Comparison of ENCODE assay signal across 8 cellular contexts in genomic region chr19:40691421-40692211, GRCh38. TPM values are rescaled to one million over a fixed set of nuclear protein-coding genes. Genes with fewer than 3 reads are reported as not detected.
DNase-seq lines count a peak whose midpoint lies in the region; ATAC-seq and TF ChIP-seq lines count a peak whose summit lies in the region.

No MANE protein-coding gene starts in this region.

- WGBS in tibial nerve, 2 donors, result 52 to 58% methylated on average over 16 to 21 of the region's 24 CpGs
- 51% methylated on average over 3 of the region's 24 CpGs for whole genome bisulfite sequencing in right lobe of liver (ENCODE audit: insufficient coverage, low coverage, low lambda C conversion rate, missing lambda C conversion rate)

- H3K9me3 Mint-ChIP-seq in MCF 10A (ENCODE audit: unreplicated experiment) (no peaks in the 10 kb centered on the region), WTC11 (no peaks in the 10 kb centered on the region), progenitor cell of endocrine pancreas (ENCODE audit: low read depth) (no peaks in the 10 kb centered on the region)

- H3K36me3 Mint-ChIP-seq in MCF 10A (ENCODE audit: insufficient read depth, unreplicated experiment) (peaks cover 7% of the 10 kb centered on the region), WTC11 (peaks cover 8% of the 10 kb centered on the region), progenitor cell of endocrine pancreas (ENCODE audit: insufficient read depth) (peaks cover 8% of the 10 kb centered on the region)

- peak overlapping the region; percentile 87; the same call in 1 of the 2 replicates for H3K9ac ChIP-seq in iPS-20b (ENCODE audit: low read depth, low read length)

- DNase-seq in breast epithelium (ENCODE audit: low spot score in 2 of 2), result no peak
- no peak for DNase-seq in MCF 10A (ENCODE audit: unreplicated experiment)
- no peak for DNase-seq in WTC11 (ENCODE audit: low spot score)
- DNase-seq in tibial nerve (ENCODE audit: low spot score in 2 of 2), result no peak
- no peak for DNase-seq in progenitor cell of endocrine pancreas (ENCODE audit: low spot score, unreplicated experiment)
- no peak for DNase-seq in right lobe of liver

- H3K4me1 ChIP-seq in breast epithelium, result peaks cover 5 to 6% of the 10 kb centered on the region in 2 donors
- peaks cover 3% of the 10 kb centered on the region; the same call in 1 of the 2 replicates for H3K4me1 ChIP-seq in iPS-20b (ENCODE audit: insufficient read depth, low read length)
- H3K4me1 ChIP-seq in tibial nerve, result peaks cover 0 to 42% (median 28%) of the 10 kb centered on the region in 4 donors
- H3K4me1 ChIP-seq in right lobe of liver, result peaks cover 0 to 9% (median 0%) of the 10 kb centered on the region in 4 donors

- H3K27ac Mint-ChIP-seq in MCF 10A (ENCODE audit: low read depth, unreplicated experiment) (no peak overlapping the region), WTC11 (no peak overlapping the region), progenitor cell of endocrine pancreas (no peak overlapping the region)

- CTCF ChIA-PET in MCF 10A (lab: Yijun Ruan, JAX), result interaction anchor here (0.6 to 1.1 kb wide), 4 partner anchors 16 to 114 kb away, joined by 3 to 4 read pairs (median 3); no protein-coding TSS in a partner anchor
- CTCF ChIA-PET in WTC11 (lab: Charles Lee), result interaction anchor here (0.6 to 4.2 kb wide), 10 partner anchors 8 to 966 kb away, joined by 3 to 41 read pairs (median 5); partner anchors contain the start of genes COQ8B, EGLN2 and ITPKC

- H3K9me3 ChIP-seq in breast epithelium (no peaks in the 10 kb centered on the region), iPS-20b (ENCODE audit: insufficient read depth, low read depth, low read length) (no peaks in the 10 kb centered on the region), tibial nerve (no peaks in the 10 kb centered on the region), right lobe of liver (no peaks in the 10 kb centered on the region)

- H3K27me3 ChIP-seq in breast epithelium (no peaks in the 10 kb centered on the region), iPS-20b (ENCODE audit: insufficient read depth, low read length) (no peaks in the 10 kb centered on the region), tibial nerve (no peaks in the 10 kb centered on the region), right lobe of liver (no peaks in the 10 kb centered on the region)

- peak overlapping the region; percentile 87 to 91 for H3K27ac ChIP-seq in breast epithelium
- H3K27ac ChIP-seq in iPS-20b (ENCODE audit: low read length), result no peak overlapping the region
- peak overlapping the region; percentile 91 to 98 (median 94) for H3K27ac ChIP-seq in tibial nerve
- H3K27ac ChIP-seq in right lobe of liver, result no peak overlapping the region

- BruUV-seq in MCF 10A (replicated peaks; lab: Mats Ljungman, UMichigan), result no TSS peak

- no peaks in the 10 kb centered on the region for H3K4me1 Mint-ChIP-seq in MCF 10A (ENCODE audit: insufficient read depth, unreplicated experiment)
- H3K4me1 Mint-ChIP-seq in WTC11, result peaks cover 6% of the 10 kb centered on the region
- no peaks in the 10 kb centered on the region for H3K4me1 Mint-ChIP-seq in progenitor cell of endocrine pancreas (ENCODE audit: low read depth)

- POLR2A ChIA-PET in MCF 10A (lab: Yijun Ruan, JAX) (interaction anchor here (1.0 to 2.0 kb wide), 11 partner anchors 8 to 248 kb away, joined by 3 to 21 read pairs (median 5); partner anchors contain the start of genes ACTMAP, COQ8B, ITPKC and RAB4B), WTC11 (lab: Charles Lee) (interaction anchor here (0.5 to 2.0 kb wide), 9 partner anchors 11 to 1783 kb away, joined by 3 to 10 read pairs (median 4); partner anchors contain the start of genes ACTMAP, COQ8B, ITPKC and RAB4B)

- no peak for TF ChIP-seq CTCF in breast epithelium (IDR thresholded peaks at IDR 0.05)
- no peak for TF ChIP-seq CTCF in MCF 10A (IDR thresholded peaks at IDR 0.05; ENCODE audit: unreplicated experiment)
- TF ChIP-seq CTCF in WTC11 (IDR thresholded peaks at IDR 0.05), result no peak
- TF ChIP-seq CTCF in tibial nerve (IDR thresholded peaks at IDR 0.05), result no peak
- TF ChIP-seq CTCF in progenitor cell of endocrine pancreas (IDR thresholded peaks at IDR 0.05; ENCODE audit: unreplicated experiment), result no peak
- no peak for TF ChIP-seq CTCF in right lobe of liver (IDR thresholded peaks at IDR 0.05)

- no peaks in the 10 kb centered on the region for H3K36me3 ChIP-seq in breast epithelium
- H3K36me3 ChIP-seq in iPS-20b (ENCODE audit: insufficient read depth, low read depth, low read length), result peaks cover 14% of the 10 kb centered on the region
- H3K36me3 ChIP-seq in tibial nerve, result peaks cover 0 to 50% (median 2%) of the 10 kb centered on the region in 3 donors
- peaks cover 0 to 7% (median 0%) of the 10 kb centered on the region in 4 donors for H3K36me3 ChIP-seq in right lobe of liver

- H3K4me3 Mint-ChIP-seq in MCF 10A (ENCODE audit: unreplicated experiment), result no peak overlapping the region
- H3K4me3 Mint-ChIP-seq in WTC11, result peak overlapping the region; percentile 86
- H3K4me3 Mint-ChIP-seq in progenitor cell of endocrine pancreas (ENCODE audit: low read depth), result no peak overlapping the region

- TF ChIP-seq POLR2A in breast epithelium (IDR thresholded peaks at IDR 0.05) (no peak), tibial nerve (IDR thresholded peaks at IDR 0.05) (no peak), right lobe of liver (IDR thresholded peaks at IDR 0.05) (no peak)

- intact Hi-C loops in breast epithelium (cut with DNase I; ENCODE audit: low total_unique reads), result no loop called here
- intact Hi-C loops in MCF 10A (cut with micrococcal nuclease), result loop anchor here (1.0 kb wide), 1 partner anchor 60 kb away; the partner anchor contains the start of gene SNRPA
- intact Hi-C loops in right lobe of liver (cut with DNase I), result no loop called here

- ATAC-seq in WTC11 (peak; percentile 19), HG03354 (IDR thresholded peaks at IDR 0.05; ENCODE audit: poor library complexity, severe bottlenecking, unreplicated experiment) (no peak), right lobe of liver (no peak)

- no peak for TF ChIP-seq EP300 in tibial nerve (IDR thresholded peaks at IDR 0.05)

- H3K27me3 Mint-ChIP-seq in MCF 10A (ENCODE audit: insufficient read depth, unreplicated experiment), result no peaks in the 10 kb centered on the region
- H3K27me3 Mint-ChIP-seq in WTC11 (ENCODE audit: low read depth), result no peaks in the 10 kb centered on the region
- H3K27me3 Mint-ChIP-seq in progenitor cell of endocrine pancreas, result no peaks in the 10 kb centered on the region

- H3K4me3 ChIP-seq in breast epithelium, result peak overlapping the region in 2 of 3 donors; percentile 81 to 94
- H3K4me3 ChIP-seq in iPS-20b (ENCODE audit: low read length), result peak overlapping the region; percentile 73; the same call in 1 of the 2 replicates
- H3K4me3 ChIP-seq in tibial nerve, result peak overlapping the region in 3 of 4 donors; percentile 47 to 100 (median 95)
- no peak overlapping the region for H3K4me3 ChIP-seq in right lobe of liver

TF ChIP-seq in WTC11, 78 proteins besides CTCF, POLR2A, EP300 and RAD21 (continues in another document):
- TF ChIP-seq NFE2L1 (CRISPR knock-in tag; IDR thresholded peaks at IDR 0.05) (0 out of 2 replicates have a peak, but pooled peaks have one; percentile 5), ZNF121 (CRISPR knock-in tag; IDR thresholded peaks at IDR 0.05) (no peak), RELA (CRISPR knock-in tag; IDR thresholded peaks at IDR 0.05; ENCODE audit: borderline replicate concordance) (no peak), NR2C2 (CRISPR knock-in tag; IDR thresholded peaks at IDR 0.05) (no peak), TCF7 (CRISPR knock-in tag; IDR thresholded peaks at IDR 0.05; ENCODE audit: low read depth) (no peak), IRF2 (CRISPR knock-in tag; IDR thresholded peaks at IDR 0.05; ENCODE audit: borderline replicate concordance, low read depth) (no peak), ATF2 (CRISPR knock-in tag; IDR thresholded peaks at IDR 0.05; ENCODE audit: borderline replicate concordance, low read depth) (no peak), EMX1 (CRISPR knock-in tag; IDR thresholded peaks at IDR 0.05) (no peak)

RNA-seq across cellular contexts. Expression of gene NUMBL, which starts 1.2 kb away (rescaled TPM):
- 10 to 100 TPM; 24.6 to 34.7 (median 30.9) TPM for total RNA-seq in breast epithelium
- 18.4 and 21.1 TPM in 2 replicates for total RNA-seq in MCF 10A (2022)
- 30.3 to 38.6 TPM (median 34.9 TPM) in 3 replicates for total RNA-seq in WTC11 (2021)
- 100 to 1,000 TPM; 203 to 284 (median 251) TPM for total RNA-seq in tibial nerve
- 14.6 and 20.9 TPM in 2 replicates for total RNA-seq in progenitor cell of endocrine pancreas
- 10 to 100 TPM in 3 of 6 experiments, 1 to 10 TPM in 3; 6.1 to 19.6 (median 10.5) TPM for total RNA-seq in right lobe of liver

RNA-seq across cellular contexts. Expression of gene COQ8B, which starts 25.1 kb away (rescaled TPM):
- 10 to 100 TPM; 28.2 to 50.8 (median 45.7) TPM for total RNA-seq in breast epithelium
- total RNA-seq in MCF 10A (2022), result 41.7 and 46.7 TPM in 2 replicates
- total RNA-seq in WTC11 (2021), result 55.6 to 62.9 TPM (median 59.9 TPM) in 3 replicates
- total RNA-seq in tibial nerve, result 10 to 100 TPM; 71.0 to 88.6 (median 84.3) TPM
- total RNA-seq in progenitor cell of endocrine pancreas, result 55.8 and 58.6 TPM in 2 replicates
- total RNA-seq in right lobe of liver, result 10 to 100 TPM; 15.1 to 30.6 (median 25.6) TPM

RNA-seq across cellular contexts. Expression of gene ITPKC, which starts 25.3 kb away (rescaled TPM):
- 10 to 100 TPM; 41.8 to 71.6 (median 55.1) TPM for total RNA-seq in breast epithelium
- total RNA-seq in MCF 10A (2022), result 27.1 and 33.2 TPM in 2 replicates
- total RNA-seq in WTC11 (2021), result 10.4 to 13.8 TPM (median 10.6 TPM) in 3 replicates
- 100 to 1,000 TPM in 1 of 4 donors, 10 to 100 TPM in 3; 72.0 to 114 (median 90.9) TPM for total RNA-seq in tibial nerve
- 20.1 and 20.7 TPM in 2 replicates for total RNA-seq in progenitor cell of endocrine pancreas
- total RNA-seq in right lobe of liver, result 10 to 100 TPM in 3 of 6 experiments, 1 to 10 TPM in 3; 6.8 to 19.7 (median 11.1) TPM

RNA-seq across cellular contexts. Expression of gene ACTMAP, which starts 58.7 kb away (rescaled TPM):
- total RNA-seq in breast epithelium (1 to 10 TPM; 2.6 to 3.2 (median 2.9) TPM), MCF 10A (2022) (19.3 and 21.2 TPM in 2 replicates), WTC11 (2021) (29.6 to 42.4 TPM (median 40.2 TPM) in 3 replicates), tibial nerve (1 to 10 TPM; 2.5 to 7.1 (median 4.3) TPM), progenitor cell of endocrine pancreas (21.1 and 22.5 TPM in 2 replicates), right lobe of liver (10 to 100 TPM in 2 of 6 experiments, 1 to 10 TPM in 4; 2.9 to 11.2 (median 4.4) TPM)

RNA-seq across cellular contexts. Expression of gene SNRPA, which starts 59.4 kb away (rescaled TPM):
- total RNA-seq in breast epithelium (10 to 100 TPM; 41.6 to 52.8 (median 52.1) TPM), MCF 10A (2022) (108 and 160 TPM in 2 replicates), WTC11 (2021) (215 to 227 TPM (median 218 TPM) in 3 replicates), tibial nerve (10 to 100 TPM; 52.8 to 92.7 (median 70.9) TPM), progenitor cell of endocrine pancreas (111 and 126 TPM in 2 replicates), right lobe of liver (10 to 100 TPM; 21.4 to 33.1 (median 24.7) TPM)

Comparison
In these comparisons a context has a peak if more than half of its experiments do, and no peak if none do; other contexts are left out.
1. H3K27ac ChIP-seq: peak in breast epithelium (2 of 2) and tibial nerve (4 of 4); none in iPS-20b (single experiment) and right lobe of liver (0 of 3).
2. H3K4me3 ChIP-seq: peak in breast epithelium (2 of 3), iPS-20b (single experiment) and tibial nerve (3 of 4); none in right lobe of liver (0 of 3).